In genomic region chr3:13934315-13934714, GRCh38 we compare ENCODE assay signal across 29 cellular contexts. TPM values are rescaled to one million over a fixed set of nuclear protein-coding genes. Genes with fewer than 3 reads are reported as not detected.
"Had no signal": no experiment of that assay in that cellular context is flagged by ENCODE, and none has a peak within 500 bp of the region (broad histone marks: within the 10 kb centered on the region; RNA-seq: fewer than 3 reads in every experiment).

No MANE protein-coding gene starts in this region.

- ATAC-seq: left colon; left lung; lower lobe of right lung; natural killer cell; pancreas; right cardiac atrium; stimulated activated effector memory CD8-positive, alpha-beta T cell treated with anti-CD3 and anti-CD28 coated beads, Interleukin-12 subunit alpha, Interleukin-12 subunit beta, amount 100 ng/mL, for 72 hours had no signal

- H3K9me3 Mint-ChIP-seq: type B pancreatic cell had no signal

- H3K9me3 ChIP-seq: left lung, lower lobe of right lung, pancreas, prostate gland, sigmoid colon, uterus had no signal

- H3K36me3 Mint-ChIP-seq: mesothelial cell of epicardium, natural killer cell, type B pancreatic cell had no signal

- DNase-seq: hippocampal formation; kidney; left colon; left lung; lower lobe of right lung; mammary epithelial cell; mesendoderm; naive B cell; natural killer cell; nephron progenitor cell; nucleus accumbens; pancreas; retina; right cardiac atrium; sigmoid colon; small intestine; spleen; stimulated activated CD4-positive, alpha-beta T cell treated with anti-CD3 and anti-CD28 coated beads, Interleukin-4, amount 100 ng/mL, for 24 hours; stimulated activated naive CD4-positive, alpha-beta T cell; uterus had no signal

- H3K27ac ChIP-seq: left lung, lower lobe of right lung, pancreas, prostate gland, sigmoid colon, spleen, tibial nerve, uterus had no signal

- H3K4me3 ChIP-seq: left lung, lower lobe of right lung, pancreas, prostate gland, sigmoid colon, spleen, tibial nerve, uterus had no signal

- H3K4me1 ChIP-seq: left lung, lower lobe of right lung, pancreas, prostate gland, sigmoid colon had no signal

- H3K4me1 Mint-ChIP-seq: mesothelial cell of epicardium, nephron progenitor cell had no signal

- H3K27ac Mint-ChIP-seq: mesothelial cell of epicardium; naive B cell; natural killer cell; nephron progenitor cell; stimulated activated effector memory CD8-positive, alpha-beta T cell treated with anti-CD3 and anti-CD28 coated beads, Interleukin-12 subunit alpha, Interleukin-12 subunit beta, amount 100 ng/mL, for 72 hours; stimulated activated naive CD8-positive, alpha-beta T cell treated with anti-CD3 and anti-CD28 coated beads, Interleukin-15, Interleukin-2, amounts not matched to agents 100 ng/mL and 50 ng/mL, for 24 hours; type B pancreatic cell had no signal

- FAIRE-seq: islet of Langerhans, kidney, pancreas, small intestine had no signal

- H3K27me3 ChIP-seq: pancreas, tibial nerve, uterus had no signal

- H3K4me3 Mint-ChIP-seq: mesothelial cell of epicardium; nephron progenitor cell; stimulated activated effector memory CD8-positive, alpha-beta T cell treated with anti-CD3 and anti-CD28 coated beads, Interleukin-12 subunit alpha, Interleukin-12 subunit beta, amount 100 ng/mL, for 72 hours; stimulated activated naive CD8-positive, alpha-beta T cell treated with anti-CD3 and anti-CD28 coated beads, Interleukin-15, Interleukin-2, amounts not matched to agents 100 ng/mL and 50 ng/mL, for 24 hours; type B pancreatic cell had no signal

- H3K36me3 ChIP-seq: left lung, lower lobe of right lung, pancreas, prostate gland, sigmoid colon, spleen, tibial nerve, uterus had no signal

RNA-seq across cellular contexts. Expression of gene WNT7A, which starts 54.4 kb away (rescaled TPM):
- total RNA-seq: left colon, liver, osteoblast, right cardiac atrium, sigmoid colon had no signal
- polyA plus RNA-seq: liver, right cardiac atrium had no signal
